In the genomic region with DNA sequence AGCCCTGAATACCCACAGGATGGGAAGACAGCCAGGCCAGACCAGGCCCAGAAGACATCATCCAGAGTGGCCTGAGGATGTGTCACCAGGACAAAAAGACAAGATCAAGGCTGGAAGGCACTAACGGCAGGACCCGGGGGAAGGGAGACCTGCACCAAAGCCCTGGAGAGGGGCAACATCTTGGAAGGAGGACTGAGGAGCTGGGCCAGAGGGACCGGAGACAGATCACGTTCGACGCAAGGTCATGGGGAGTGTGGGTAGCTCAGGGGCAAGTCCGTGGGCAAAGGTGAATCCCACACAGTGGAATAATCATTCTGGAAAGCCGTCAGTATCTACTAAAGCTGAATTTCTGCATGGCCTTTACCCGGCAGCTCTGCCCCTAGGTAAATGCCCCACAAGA, we compare ENCODE assay signal across 6 cellular contexts.
"Had no signal": no experiment of that assay in that cellular context is flagged by ENCODE, and none has a peak within 500 bp of the region (broad histone marks: within the 10 kb centered on the region; RNA-seq: fewer than 3 reads in every experiment).

No MANE protein-coding gene starts in this region.

- DNase-seq: H9, HCEC 1CT had no signal

- H3K4me2 ChIP-seq: GM23338 had no signal

- H3K27ac ChIP-seq: HL-60 had no signal

- H3K9me3 Mint-ChIP-seq: GM23338, H9, IgD-negative memory B cell had no signal

- ATAC-seq: GM23338, HepG2 had no signal

- H3K27ac Mint-ChIP-seq: GM23338, H9, IgD-negative memory B cell had no signal

- H3K4me3 ChIP-seq: GM23338 had no signal

- H3K4me1 Mint-ChIP-seq: IgD-negative memory B cell had no signal

- H3K4me3 Mint-ChIP-seq: GM23338, H9, IgD-negative memory B cell had no signal
